ENCODE assay signal across 10 cellular contexts in the genomic region with DNA sequence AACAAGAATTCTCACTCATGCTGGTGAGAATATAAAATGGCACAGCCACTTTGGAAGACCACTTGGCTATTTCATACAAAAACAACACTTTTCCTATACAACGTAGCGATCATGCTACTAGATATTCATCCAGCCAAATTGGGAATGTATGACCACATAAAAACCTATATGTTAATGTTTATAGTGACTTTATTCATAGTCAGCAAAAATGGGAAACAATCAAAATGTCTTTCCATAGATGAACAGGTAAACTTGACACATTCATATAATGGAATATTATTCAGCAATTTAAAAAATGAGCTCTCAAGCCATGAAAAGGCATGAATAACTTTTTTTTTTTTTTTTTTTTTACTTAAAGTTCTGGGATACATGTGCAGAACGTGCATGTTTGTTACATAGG.
"Had no signal": no experiment of that assay in that cellular context is flagged by ENCODE, and none has a peak within 500 bp of the region (broad histone marks: within the 10 kb centered on the region; RNA-seq: fewer than 3 reads in every experiment).

No MANE protein-coding gene starts in this region.

- DNase-seq: GM23248, GOT3, H9, HFFc6, Karpas-422, KBM-7 had no signal

- FAIRE-seq: H54, HTR-8/SVneo had no signal

- H3K4me3 ChIP-seq: GM23248 had no signal

- H3K9ac ChIP-seq: GM23248, KMS-11 had no signal

- H3K27ac ChIP-seq: GM23248, KMS-11 had no signal

- ATAC-seq: HCT116 had no signal

- H3K4me2 ChIP-seq: KMS-11 had no signal

- H2AFZ ChIP-seq: GM23248 had no signal
